In the genomic region with DNA sequence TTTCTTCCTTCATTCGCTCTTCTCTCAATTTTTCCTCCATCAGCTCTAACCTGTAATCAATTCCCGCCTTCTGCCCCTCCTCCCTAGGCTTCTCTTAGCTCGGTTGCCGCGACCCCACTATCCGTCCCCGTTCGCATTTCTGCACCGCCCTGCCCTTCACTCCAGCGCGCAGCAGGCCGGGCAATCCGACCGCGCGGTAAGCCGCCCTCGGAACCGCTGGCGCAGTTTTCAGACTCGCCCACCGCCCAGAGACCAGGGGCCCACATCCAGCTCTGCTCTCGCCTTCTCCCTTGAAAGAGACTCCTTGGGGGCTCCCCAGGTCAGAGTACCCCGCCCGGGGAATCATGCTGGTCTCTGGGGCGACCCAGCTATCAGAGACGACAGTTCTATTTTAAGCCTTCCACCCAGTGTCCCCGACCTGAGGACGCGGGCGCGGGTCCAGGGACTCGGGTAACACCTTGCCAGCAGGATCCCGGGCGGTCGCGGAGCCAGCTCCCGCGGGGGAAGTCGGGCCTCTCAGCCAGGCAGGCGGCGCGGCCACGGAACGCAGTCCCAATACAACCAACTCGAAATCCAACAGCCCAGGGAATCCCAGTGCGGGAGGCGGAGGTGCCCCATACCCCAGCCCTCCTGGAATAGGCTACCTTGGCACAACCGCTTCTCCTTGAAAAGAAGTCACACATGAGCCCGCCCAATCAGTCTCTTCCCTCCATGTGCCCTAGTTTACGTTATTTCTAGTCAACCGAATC, we compare ENCODE assay signal across 9 cellular contexts. TPM values are rescaled to one million over a fixed set of nuclear protein-coding genes. Genes with fewer than 3 reads are reported as not detected.
DNase-seq lines count a peak whose midpoint lies in the region; ATAC-seq and TF ChIP-seq lines count a peak whose summit lies in the region.
"Had no signal": no experiment of that assay in that cellular context is flagged by ENCODE, and none has a peak within 500 bp of the region (broad histone marks: within the 10 kb centered on the region; RNA-seq: fewer than 3 reads in every experiment).

No MANE protein-coding gene starts in this region.

- DNase-seq in natural killer cell treated with Interleukin-12 subunit alpha and Interleukin-12 subunit beta and Interleukin-15 and Interleukin-18, amount 100 ng/mL, for 72 hours (ENCODE audit: low spot score) = no peak
- no peak for DNase-seq in natural killer cell
- DNase-seq in epithelial cell of esophagus (ENCODE audit: low read depth) = no peak
- DNase-seq in mucosa of descending colon = peak; percentile 19 to 54 (median 42)
- peak in 1 of 2 donors; percentile 84 for DNase-seq in aorta
- DNase-seq in NCI-H187 treated with DMSO at 0.1 percent for 48 hours (lab: John Stamatoyannopoulos, UW) = no peak
- no peak for DNase-seq in ACHN
- no peak for DNase-seq in NCI-H2107 treated with DMSO at 0.1 percent for 48 hours (lab: John Stamatoyannopoulos, UW; ENCODE audit: unreplicated experiment)

- H3K4me3 Mint-ChIP-seq in natural killer cell treated with Interleukin-12 subunit alpha and Interleukin-12 subunit beta and Interleukin-15 and Interleukin-18, amount 100 ng/mL, for 72 hours = peak overlapping the region; percentile 43
- H3K4me3 Mint-ChIP-seq in natural killer cell = no peak overlapping the region

- no peak overlapping the region for H3K27ac ChIP-seq in aorta (ENCODE audit: low read depth in 1 of 2, low read length in 2 of 2)
- H3K27ac ChIP-seq: VCaP had no signal

- H3K36me3 ChIP-seq in mucosa of descending colon (ENCODE audit: low read depth) = no peaks in the 10 kb centered on the region
- no peaks in the 10 kb centered on the region for H3K36me3 ChIP-seq in aorta (ENCODE audit: control insufficient read depth in 1 of 2, insufficient read depth in 2 of 2, low read length in 1 of 2)

- H3K27ac Mint-ChIP-seq in natural killer cell treated with Interleukin-12 subunit alpha and Interleukin-12 subunit beta and Interleukin-15 and Interleukin-18, amount 100 ng/mL, for 72 hours = no peak overlapping the region
- H3K27ac Mint-ChIP-seq in natural killer cell = no peak overlapping the region

- ATAC-seq in natural killer cell treated with Interleukin-12 subunit alpha and Interleukin-12 subunit beta and Interleukin-15 and Interleukin-18, amount 100 ng/mL, for 72 hours = peak in 1 of 2 donors; percentile 24
- ATAC-seq in natural killer cell (no peak), mucosa of descending colon (peak; percentile 62), aorta (ENCODE audit: low FRiP score) (peak; percentile 51)

- H3K27me3 Mint-ChIP-seq in natural killer cell treated with Interleukin-12 subunit alpha and Interleukin-12 subunit beta and Interleukin-15 and Interleukin-18, amount 100 ng/mL, for 72 hours = peaks cover 52 to 59% of the 10 kb centered on the region in 2 donors
- peaks cover 45 to 85% of the 10 kb centered on the region in 2 donors for H3K27me3 Mint-ChIP-seq in natural killer cell (ENCODE audit: low read depth in 2 of 2)

- peaks cover 5 to 7% of the 10 kb centered on the region in 2 donors for H3K4me1 Mint-ChIP-seq in natural killer cell treated with Interleukin-12 subunit alpha and Interleukin-12 subunit beta and Interleukin-15 and Interleukin-18, amount 100 ng/mL, for 72 hours (ENCODE audit: low read depth in 2 of 2)
- H3K4me1 Mint-ChIP-seq in natural killer cell = peaks cover 12 to 14% of the 10 kb centered on the region in 2 donors

- in situ Hi-C loops in ACHN (cut with HindIII; ENCODE audit: low pct_ligation_motif_present, low pct_unique_long_range_greater_than_20kb, low sequenced_read_pairs) = no loop called here

- WGBS in aorta, 2 donors = 1% methylated on average over 51 to 52 of the region's 52 CpGs

- intact Hi-C loops in natural killer cell (cut with micrococcal nuclease) (no loop called here), mucosa of descending colon (cut with DNase I, micrococcal nuclease) (no loop called here), aorta (cut with DNase I) (no loop called here)

- no peaks in the 10 kb centered on the region for H3K9me3 ChIP-seq in mucosa of descending colon
- H3K9me3 ChIP-seq in aorta (ENCODE audit: control insufficient read depth, low read length) = no peaks in the 10 kb centered on the region

- H3K4me1 ChIP-seq in mucosa of descending colon (ENCODE audit: low read depth) (peaks cover 4% of the 10 kb centered on the region), aorta (ENCODE audit: control insufficient read depth in 1 of 2, insufficient read depth in 2 of 2, low read length in 2 of 2) (no peaks in the 10 kb centered on the region)

- H3K36me3 Mint-ChIP-seq in natural killer cell treated with Interleukin-12 subunit alpha and Interleukin-12 subunit beta and Interleukin-15 and Interleukin-18, amount 100 ng/mL, for 72 hours = no peaks in the 10 kb centered on the region
- H3K36me3 Mint-ChIP-seq in natural killer cell = no peaks in the 10 kb centered on the region

- no peaks in the 10 kb centered on the region for H3K9me3 Mint-ChIP-seq in natural killer cell treated with Interleukin-12 subunit alpha and Interleukin-12 subunit beta and Interleukin-15 and Interleukin-18, amount 100 ng/mL, for 72 hours
- H3K9me3 Mint-ChIP-seq in natural killer cell = no peaks in the 10 kb centered on the region

- no peaks in the 10 kb centered on the region for H3K27me3 ChIP-seq in aorta (ENCODE audit: control insufficient read depth in 1 of 2, insufficient read depth in 2 of 2, low read length in 1 of 2)

- TF ChIP-seq CTCF in natural killer cell (IDR thresholded peaks at IDR 0.05) (no peak), epithelial cell of esophagus (IDR thresholded peaks at IDR 0.05; ENCODE audit: insufficient read depth, low read depth, low read length, missing control alignments) (no peak), mucosa of descending colon (IDR thresholded peaks at IDR 0.05) (no peak)

- H3K4me3 ChIP-seq in epithelial cell of esophagus (ENCODE audit: low read length) (peak overlapping the region; percentile 57), mucosa of descending colon (no peak overlapping the region), aorta (ENCODE audit: low read length in 2 of 2) (peak overlapping the region; percentile 20 to 32)

RNA-seq across cellular contexts. Expression of gene SLC38A4, which starts 5.7 kb away (rescaled TPM):
- not detected for total RNA-seq in natural killer cell treated with Interleukin-12 subunit alpha and Interleukin-12 subunit beta and Interleukin-15 and Interleukin-18, amount 100 ng/mL, for 72 hours
- total RNA-seq in natural killer cell = not detected
- 10 to 100 TPM in 1 of 3 donors, 1 to 10 TPM in 2; 1.7 to 18.6 (median 4.5) TPM for total RNA-seq in mucosa of descending colon
- total RNA-seq in aorta = under 1 TPM; 0.12 to 0.65 TPM
- polyA plus RNA-seq in aorta = under 1 TPM in 1 of 2 donors, not detected in 1; 0.03 TPM

Comparison
In these comparisons a context has a peak if more than half of its experiments do, and no peak if none do; other contexts are left out.
1. ATAC-seq: peak in mucosa of descending colon (single experiment) and aorta (single experiment); none in natural killer cell (0 of 3).
2. DNase-seq: peak in mucosa of descending colon (3 of 3); none in natural killer cell treated with Interleukin-12 subunit alpha and Interleukin-12 subunit beta and Interleukin-15 and Interleukin-18, amount 100 ng/mL, for 72 hours (single experiment), natural killer cell (single experiment), epithelial cell of esophagus (single experiment), NCI-H187 treated with DMSO at 0.1 percent for 48 hours (single experiment), ACHN (single experiment) and NCI-H2107 treated with DMSO at 0.1 percent for 48 hours (single experiment).